ENCODE assay signal across 9 cellular contexts in genomic region chr19:35347171-35347929, GRCh38. TPM values are rescaled to one million over a fixed set of nuclear protein-coding genes. Genes with fewer than 3 reads are reported as not detected.
DNase-seq lines count a peak whose midpoint lies in the region; ATAC-seq and TF ChIP-seq lines count a peak whose summit lies in the region.
"Had no signal": no experiment of that assay in that cellular context is flagged by ENCODE, and none has a peak within 500 bp of the region (broad histone marks: within the 10 kb centered on the region; RNA-seq: fewer than 3 reads in every experiment).

A gene with protein sequence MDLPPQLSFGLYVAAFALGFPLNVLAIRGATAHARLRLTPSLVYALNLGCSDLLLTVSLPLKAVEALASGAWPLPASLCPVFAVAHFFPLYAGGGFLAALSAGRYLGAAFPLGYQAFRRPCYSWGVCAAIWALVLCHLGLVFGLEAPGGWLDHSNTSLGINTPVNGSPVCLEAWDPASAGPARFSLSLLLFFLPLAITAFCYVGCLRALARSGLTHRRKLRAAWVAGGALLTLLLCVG (N-terminal part only) (plus strand): TSS chr19:35347902. CDS start chr19:35351552, 3,650 bp downstream.

- DNase-seq in CD4-positive, alpha-beta memory T cell, result peak; percentile 62 to 85 (median 64)
- peak; percentile 83 for DNase-seq in GM20000 (ENCODE audit: low spot score)
- DNase-seq in activated T-cell treated with anti-CD3 and anti-CD28 coated beads, Interleukin-2, amount 50 U/mL, for 1 hour, result peak; percentile 47
- DNase-seq in omental fat pad (ENCODE audit: low spot score), result peak; percentile 18
- no peak for DNase-seq in HPDE6-E6E7 (ENCODE audit: extremely low spot score)
- DNase-seq in NCI-H1092 (lab: John Stamatoyannopoulos, UW), result no peak
- no peak for DNase-seq in WERI-Rb-1

- peak within 1 kb of the TSS in 1 of 2 donors; percentile 0 for H3K4me3 ChIP-seq in CD4-positive, alpha-beta memory T cell (ENCODE audit: low read length in 2 of 2)
- H3K4me3 ChIP-seq in WERI-Rb-1 (ENCODE audit: low read depth, low read length), result no peak within 1 kb of the TSS

- H3K36me3 Mint-ChIP-seq in CD4-positive, alpha-beta memory T cell, result peaks cover 0 to 6% of the 10 kb centered on the region in 2 donors

- H3K36me3 ChIP-seq in CD4-positive, alpha-beta memory T cell (ENCODE audit: insufficient read depth, low read length), result no peaks in the 10 kb centered on the region
- no peaks in the 10 kb centered on the region for H3K36me3 ChIP-seq in WERI-Rb-1

- POLR2A ChIA-PET in CD4-positive, alpha-beta memory T cell (lab: Charles Lee; ENCODE audit: partially characterized antibody), result interaction anchor here (0.6 to 2.1 kb wide), 2 partner anchors 15 to 116 kb away, joined by 3 to 7 read pairs; no protein-coding TSS in a partner anchor

- peak within 1 kb of the TSS; percentile 53 to 95 (median 91) for H3K27ac Mint-ChIP-seq in CD4-positive, alpha-beta memory T cell

- peak within 1 kb of the TSS; percentile 67 to 87 (median 76) for H3K4me3 Mint-ChIP-seq in CD4-positive, alpha-beta memory T cell

- no peaks in the 10 kb centered on the region for H3K9me3 ChIP-seq in CD4-positive, alpha-beta memory T cell (ENCODE audit: control insufficient read depth in 1 of 2, low read length in 2 of 2)
- no peaks in the 10 kb centered on the region for H3K9me3 ChIP-seq in WERI-Rb-1 (ENCODE audit: severe bottlenecking)

- intact Hi-C loops in CD4-positive, alpha-beta memory T cell (cut with micrococcal nuclease), result loop anchor here (1.0 to 10.0 kb wide), 3 partner anchors 78 to 203 kb away; partner anchors contain the start of genes FXYD7 and LSR

- peak within 1 kb of the TSS; percentile 8 for H3K27ac ChIP-seq in CD4-positive, alpha-beta memory T cell (ENCODE audit: low read depth, low read length)
- no peak within 1 kb of the TSS for H3K27ac ChIP-seq in WERI-Rb-1

- ATAC-seq in HG03558 (IDR thresholded peaks at IDR 0.05; ENCODE audit: extremely low read depth, unreplicated experiment) (peak; percentile 49), omental fat pad (ENCODE audit: low FRiP score) (no peak)

- H3K27me3 Mint-ChIP-seq in CD4-positive, alpha-beta memory T cell, result peaks cover 2 to 5% of the 10 kb centered on the region in 2 donors

- peaks cover 22 to 32% (median 27%) of the 10 kb centered on the region in 4 donors for H3K4me1 Mint-ChIP-seq in CD4-positive, alpha-beta memory T cell

- peaks cover 0 to 2% (median 0%) of the 10 kb centered on the region in 8 donors for H3K9me3 Mint-ChIP-seq in CD4-positive, alpha-beta memory T cell

- TF ChIP-seq CTCF in GM20000 (IDR thresholded peaks at IDR 0.05; ENCODE audit: extremely low read depth, missing control alignments), result no peak
- no peak for TF ChIP-seq CTCF in omental fat pad (IDR thresholded peaks at IDR 0.05)
- no peak for TF ChIP-seq CTCF in WERI-Rb-1 (IDR thresholded peaks at IDR 0.05; ENCODE audit: low read depth, low read length)

- H3K4me1 ChIP-seq in CD4-positive, alpha-beta memory T cell (ENCODE audit: insufficient read depth, low read length), result peaks cover 28% of the 10 kb centered on the region

- CTCF ChIA-PET in CD4-positive, alpha-beta memory T cell (lab: Charles Lee; ENCODE audit: partially characterized antibody), result interaction anchor here (0.8 to 1.2 kb wide), 4 partner anchors 10 to 163 kb away, joined by 3 to 9 read pairs (median 4); partner anchors contain the start of gene FFAR3

- no peaks in the 10 kb centered on the region for H3K27me3 ChIP-seq in CD4-positive, alpha-beta memory T cell (ENCODE audit: insufficient read depth, low read length)
- H3K27me3 ChIP-seq in WERI-Rb-1 (ENCODE audit: insufficient read depth, low read depth, severe bottlenecking), result no peaks in the 10 kb centered on the region

RNA-seq across cellular contexts. Expression of the gene that starts here (rescaled TPM):
- total RNA-seq in CD4-positive, alpha-beta memory T cell, result not detected
- polyA plus RNA-seq in CD4-positive, alpha-beta memory T cell, result not detected
- total RNA-seq in omental fat pad, result not detected
- total RNA-seq: liver had no signal
- polyA plus RNA-seq: liver had no signal

Comparison
In these comparisons a context has a peak if more than half of its experiments do, and no peak if none do; other contexts are left out.
1. Peak in DNase-seq and H3K27ac ChIP-seq in CD4-positive, alpha-beta memory T cell; RNA of the gene not detected or under 1 TPM.
2. Peak in DNase-seq in omental fat pad; RNA of the gene not detected or under 1 TPM.
3. DNase-seq: peak in GM20000 (single experiment) and activated T-cell treated with anti-CD3 and anti-CD28 coated beads, Interleukin-2, amount 50 U/mL, for 1 hour (single experiment); none in HPDE6-E6E7 (single experiment), NCI-H1092 (single experiment) and WERI-Rb-1 (single experiment).